Comparison of ENCODE assay signal across 1 cellular context in genomic region chr2:60410458-60411146, GRCh38.
TF ChIP-seq lines count a peak whose summit lies in the region.

No MANE protein-coding gene starts in this region.

TF ChIP-seq in H1, 55 proteins besides CTCF, POLR2A, EP300 and RAD21:
- TF ChIP-seq GTF2F1 (IDR thresholded peaks at IDR 0.05; ENCODE audit: borderline replicate concordance, low read depth, low read length) (no peak), EGR1 (IDR thresholded peaks at IDR 0.05; ENCODE audit: borderline replicate concordance, low read depth, low read length) (no peak), SP2 (IDR thresholded peaks at IDR 0.05; ENCODE audit: low read length) (no peak), SIN3A (conservative IDR thresholded peaks at IDR 0.05 in 1 of 2, IDR thresholded peaks at IDR 0.05 in 1 of 2; ENCODE audit: low read depth in 1 of 2, low read length in 2 of 2) (no peak), SIX5 (IDR thresholded peaks at IDR 0.05; ENCODE audit: low read depth, low read length) (0 out of 2 replicates have a peak, but pooled peaks have one; percentile 10)
- TF ChIP-seq, protein P1, sequence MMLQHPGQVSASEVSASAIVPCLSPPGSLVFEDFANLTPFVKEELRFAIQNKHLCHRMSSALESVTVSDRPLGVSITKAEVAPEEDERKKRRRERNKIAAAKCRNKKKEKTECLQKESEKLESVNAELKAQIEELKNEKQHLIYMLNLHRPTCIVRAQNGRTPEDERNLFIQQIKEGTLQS (IDR thresholded peaks at IDR 0.05; ENCODE audit: insufficient read depth, low read depth, low read length) = no peak
- TF ChIP-seq, protein P2, sequence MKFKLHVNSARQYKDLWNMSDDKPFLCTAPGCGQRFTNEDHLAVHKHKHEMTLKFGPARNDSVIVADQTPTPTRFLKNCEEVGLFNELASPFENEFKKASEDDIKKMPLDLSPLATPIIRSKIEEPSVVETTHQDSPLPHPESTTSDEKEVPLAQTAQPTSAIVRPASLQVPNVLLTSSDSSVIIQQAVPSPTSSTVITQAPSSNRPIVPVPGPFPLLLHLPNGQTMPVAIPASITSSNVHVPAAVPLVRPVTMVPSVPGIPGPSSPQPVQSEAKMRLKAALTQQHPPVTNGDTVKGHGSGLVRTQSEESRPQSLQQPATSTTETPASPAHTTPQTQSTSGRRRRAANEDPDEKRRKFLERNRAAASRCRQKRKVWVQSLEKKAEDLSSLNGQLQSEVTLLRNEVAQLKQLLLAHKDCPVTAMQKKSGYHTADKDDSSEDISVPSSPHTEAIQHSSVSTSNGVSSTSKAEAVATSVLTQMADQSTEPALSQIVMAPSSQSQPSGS (IDR thresholded peaks at IDR 0.05; ENCODE audit: low read length) = no peak
